In the genomic region with DNA sequence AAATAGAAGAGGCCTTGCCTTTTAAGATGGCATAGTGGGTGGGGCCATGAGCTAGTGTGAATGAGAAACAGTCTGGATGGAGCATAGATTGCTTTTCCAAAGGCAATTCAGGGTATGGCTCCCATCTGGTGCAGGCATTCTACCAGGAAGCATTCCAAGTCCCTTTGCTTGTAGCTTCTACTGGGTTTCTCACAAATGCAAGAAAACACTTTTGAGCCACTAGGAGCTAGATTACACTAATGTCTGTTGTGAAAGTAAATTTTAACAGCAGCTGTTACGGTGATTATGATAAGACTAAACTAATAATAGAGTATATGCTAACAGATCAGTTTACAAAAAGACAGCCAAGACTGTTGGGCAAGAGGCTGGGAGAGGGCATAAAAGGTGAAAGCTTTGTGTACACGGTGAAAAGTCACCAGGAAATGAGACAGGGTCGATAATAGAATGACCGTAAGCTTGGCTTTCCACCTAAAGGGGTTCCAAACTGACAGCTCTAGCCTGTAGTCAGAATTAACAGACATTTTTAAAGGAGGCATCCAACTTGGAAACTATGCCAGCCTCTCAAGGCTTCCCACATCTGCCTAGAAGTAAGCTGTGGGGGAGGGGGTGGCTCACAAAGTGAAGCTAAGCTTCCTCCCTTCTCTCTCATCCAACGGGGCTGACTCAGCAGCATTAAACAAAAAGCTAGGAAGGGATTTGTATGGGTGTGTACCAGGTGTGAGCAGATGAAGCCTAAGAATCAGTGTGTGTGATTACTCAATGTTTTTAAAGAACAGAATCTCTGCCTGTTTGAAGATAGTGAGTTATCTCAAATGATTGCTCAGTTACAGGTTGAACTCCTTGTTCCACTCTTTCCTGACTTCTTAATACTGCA, we compare ENCODE assay signal across 8 cellular contexts.
DNase-seq lines count a peak whose midpoint lies in the region; ATAC-seq and TF ChIP-seq lines count a peak whose summit lies in the region.

No MANE protein-coding gene starts in this region.

- intact Hi-C loops in Right ventricle myocardium superior (cut with DNase I) = no loop called here
- intact Hi-C loops in activated CD4-positive, alpha-beta T cell treated with anti-CD3 and anti-CD28 coated beads, Interleukin-2, amount 10 ng/mL, durations not matched to agents 24 days and 14 days (cut with micrococcal nuclease) = no loop called here

- peak overlapping the region; percentile 16 to 32 (median 24) for H3K4me3 ChIP-seq in skeletal muscle tissue (ENCODE audit: low read length in 3 of 3)

- peak overlapping the region; percentile 57 to 69 (median 67) for H3K9ac ChIP-seq in skeletal muscle tissue (ENCODE audit: low read depth in 1 of 3, low read length in 3 of 3)

- peaks cover 13% of the 10 kb centered on the region for H3K9me3 Mint-ChIP-seq in activated CD4-positive, alpha-beta T cell treated with anti-CD3 and anti-CD28 coated beads, Interleukin-2, amount 10 ng/mL, durations not matched to agents 24 days and 14 days
- peaks cover 12% of the 10 kb centered on the region for H3K9me3 Mint-ChIP-seq in activated T-helper 17 cell treated with anti-CD3 and anti-CD28 coated beads, Interleukin-2, amount 50 U/mL, for 72 hours
- peaks cover 18% of the 10 kb centered on the region for H3K9me3 Mint-ChIP-seq in activated CD8-positive, alpha-beta T cell treated with anti-CD3 and anti-CD28 coated beads, Interleukin-2, amount 10 ng/mL, durations not matched to agents 7 days and 5 days (ENCODE audit: insufficient read depth)

- POLR2A ChIA-PET in HEK293T (lab: Yijun Ruan, JAX) (no interaction called here), RWPE1 (lab: Yijun Ruan, JAX; ENCODE audit: low non-redundant PET) (no interaction called here)
- POLR2A ChIA-PET in activated CD8-positive, alpha-beta T cell treated with anti-CD3 and anti-CD28 coated beads, Interleukin-2, amount 10 ng/mL, durations not matched to agents 7 days and 5 days (lab: Charles Lee) = no interaction called here

- H3K36me3 ChIP-seq in skeletal muscle tissue (ENCODE audit: control insufficient read depth in 3 of 3, insufficient read depth in 3 of 3, low read length in 3 of 3) = no peaks in the 10 kb centered on the region

- no peaks in the 10 kb centered on the region for H3K27me3 Mint-ChIP-seq in activated CD4-positive, alpha-beta T cell treated with anti-CD3 and anti-CD28 coated beads, Interleukin-2, amount 10 ng/mL, durations not matched to agents 24 days and 14 days
- H3K27me3 Mint-ChIP-seq in activated T-helper 17 cell treated with anti-CD3 and anti-CD28 coated beads, Interleukin-2, amount 50 U/mL, for 72 hours = no peaks in the 10 kb centered on the region
- no peaks in the 10 kb centered on the region for H3K27me3 Mint-ChIP-seq in activated CD8-positive, alpha-beta T cell treated with anti-CD3 and anti-CD28 coated beads, Interleukin-2, amount 10 ng/mL, durations not matched to agents 7 days and 5 days (ENCODE audit: low read depth)

- H3K9me3 ChIP-seq in skeletal muscle tissue (ENCODE audit: control insufficient read depth in 3 of 3, low read length in 3 of 3) = no peaks in the 10 kb centered on the region

- H3K27ac Mint-ChIP-seq in activated CD4-positive, alpha-beta T cell treated with anti-CD3 and anti-CD28 coated beads, Interleukin-2, amount 10 ng/mL, durations not matched to agents 24 days and 14 days = no peak overlapping the region
- H3K27ac Mint-ChIP-seq in activated T-helper 17 cell treated with anti-CD3 and anti-CD28 coated beads, Interleukin-2, amount 50 U/mL, for 72 hours = no peak overlapping the region
- H3K27ac Mint-ChIP-seq in activated CD8-positive, alpha-beta T cell treated with anti-CD3 and anti-CD28 coated beads, Interleukin-2, amount 10 ng/mL, durations not matched to agents 7 days and 5 days = no peak overlapping the region

- no peaks in the 10 kb centered on the region for H3K4me1 Mint-ChIP-seq in activated CD4-positive, alpha-beta T cell treated with anti-CD3 and anti-CD28 coated beads, Interleukin-2, amount 10 ng/mL, durations not matched to agents 24 days and 14 days
- no peaks in the 10 kb centered on the region for H3K4me1 Mint-ChIP-seq in activated T-helper 17 cell treated with anti-CD3 and anti-CD28 coated beads, Interleukin-2, amount 50 U/mL, for 72 hours
- peaks cover 1% of the 10 kb centered on the region for H3K4me1 Mint-ChIP-seq in activated CD8-positive, alpha-beta T cell treated with anti-CD3 and anti-CD28 coated beads, Interleukin-2, amount 10 ng/mL, durations not matched to agents 7 days and 5 days (ENCODE audit: low read depth)

- DNase-seq in HEK293T (ENCODE audit: extremely low spot score) = peak; percentile 30
- DNase-seq in RWPE1 (ENCODE audit: low spot score) = peak; percentile 61
- no peak for DNase-seq in Right ventricle myocardium superior
- DNase-seq in activated CD4-positive, alpha-beta T cell treated with anti-CD3 and anti-CD28 coated beads, Interleukin-2, amount 10 ng/mL, durations not matched to agents 24 days and 14 days = no peak
- no peak for DNase-seq in activated CD8-positive, alpha-beta T cell treated with anti-CD3 and anti-CD28 coated beads, Interleukin-2, amount 10 ng/mL, durations not matched to agents 7 days and 5 days

- H3K36me3 Mint-ChIP-seq in activated CD4-positive, alpha-beta T cell treated with anti-CD3 and anti-CD28 coated beads, Interleukin-2, amount 10 ng/mL, durations not matched to agents 24 days and 14 days (ENCODE audit: low read depth) = peaks cover 4% of the 10 kb centered on the region
- H3K36me3 Mint-ChIP-seq in activated T-helper 17 cell treated with anti-CD3 and anti-CD28 coated beads, Interleukin-2, amount 50 U/mL, for 72 hours (ENCODE audit: low read depth) = no peaks in the 10 kb centered on the region
- peaks cover 7% of the 10 kb centered on the region for H3K36me3 Mint-ChIP-seq in activated CD8-positive, alpha-beta T cell treated with anti-CD3 and anti-CD28 coated beads, Interleukin-2, amount 10 ng/mL, durations not matched to agents 7 days and 5 days (ENCODE audit: low read depth)

- H3K4me3 Mint-ChIP-seq in activated CD4-positive, alpha-beta T cell treated with anti-CD3 and anti-CD28 coated beads, Interleukin-2, amount 10 ng/mL, durations not matched to agents 24 days and 14 days = no peak overlapping the region
- H3K4me3 Mint-ChIP-seq in activated T-helper 17 cell treated with anti-CD3 and anti-CD28 coated beads, Interleukin-2, amount 50 U/mL, for 72 hours = no peak overlapping the region
- no peak overlapping the region for H3K4me3 Mint-ChIP-seq in activated CD8-positive, alpha-beta T cell treated with anti-CD3 and anti-CD28 coated beads, Interleukin-2, amount 10 ng/mL, durations not matched to agents 7 days and 5 days

- TF ChIP-seq CTCF in RWPE1 (conservative IDR thresholded peaks at IDR 0.05; ENCODE audit: low read depth) = no peak

- peaks cover 12 to 21% (median 21%) of the 10 kb centered on the region in 3 donors for H3K4me1 ChIP-seq in skeletal muscle tissue (ENCODE audit: control insufficient read depth in 3 of 3, insufficient read depth in 3 of 3, low read length in 3 of 3)

- H3K27me3 ChIP-seq in skeletal muscle tissue (ENCODE audit: control insufficient read depth in 3 of 3, insufficient read depth in 3 of 3, low read length in 3 of 3) = no peaks in the 10 kb centered on the region

- ATAC-seq in Right ventricle myocardium superior (ENCODE audit: poor library complexity) (peak; percentile 95), HG02588 (IDR thresholded peaks at IDR 0.05; ENCODE audit: unreplicated experiment) (no peak)
- no peak for ATAC-seq in activated T-helper 17 cell treated with anti-CD3 and anti-CD28 coated beads, Interleukin-2, amount 50 U/mL, for 72 hours (replicated peaks)
- no peak for ATAC-seq in activated CD8-positive, alpha-beta T cell treated with anti-CD3 and anti-CD28 coated beads, Interleukin-2, amount 10 ng/mL, durations not matched to agents 7 days and 5 days

- H3K27ac ChIP-seq in RWPE1 (no peak overlapping the region; the same call in 1 of the 2 replicates), skeletal muscle tissue (ENCODE audit: low read depth, low read length) (peak overlapping the region; percentile 91)

- CTCF ChIA-PET in HEK293T (lab: Yijun Ruan, JAX) (interaction anchor here (0.6 to 1.1 kb wide), 2 partner anchors 26 to 955 kb away, joined by 3 read pairs; no protein-coding TSS in a partner anchor), RWPE1 (lab: Yijun Ruan, JAX) (no interaction called here)
- CTCF ChIA-PET in activated CD8-positive, alpha-beta T cell treated with anti-CD3 and anti-CD28 coated beads, Interleukin-2, amount 10 ng/mL, durations not matched to agents 7 days and 5 days (lab: Charles Lee) = interaction anchor here (1.0 kb wide), 1 partner anchor 26 kb away, joined by 3 read pairs; no protein-coding TSS in a partner anchor

TF ChIP-seq in HEK293T, 16 proteins besides CTCF, POLR2A, EP300 and RAD21:
- no peak for TF ChIP-seq NFRKB (IDR thresholded peaks at IDR 0.05)
- TF ChIP-seq LEF1 (IDR thresholded peaks at IDR 0.05; ENCODE audit: borderline replicate concordance) = no peak
- no peak for TF ChIP-seq CTBP1 (IDR thresholded peaks at IDR 0.05; ENCODE audit: borderline replicate concordance)
- TF ChIP-seq HDGF (IDR thresholded peaks at IDR 0.05; ENCODE audit: borderline replicate concordance) = no peak
- TF ChIP-seq ARNT (IDR thresholded peaks at IDR 0.05) = no peak
- no peak for TF ChIP-seq SP1 (IDR thresholded peaks at IDR 0.05)

Comparison
In these comparisons a context has a peak if more than half of its experiments do, and no peak if none do; other contexts are left out.
1. DNase-seq: peak in HEK293T (single experiment) and RWPE1 (single experiment); none in Right ventricle myocardium superior (single experiment), activated CD4-positive, alpha-beta T cell treated with anti-CD3 and anti-CD28 coated beads, Interleukin-2, amount 10 ng/mL, durations not matched to agents 24 days and 14 days (single experiment) and activated CD8-positive, alpha-beta T cell treated with anti-CD3 and anti-CD28 coated beads, Interleukin-2, amount 10 ng/mL, durations not matched to agents 7 days and 5 days (single experiment).